ENCODE assay signal across 11 cellular contexts in the genomic region with DNA sequence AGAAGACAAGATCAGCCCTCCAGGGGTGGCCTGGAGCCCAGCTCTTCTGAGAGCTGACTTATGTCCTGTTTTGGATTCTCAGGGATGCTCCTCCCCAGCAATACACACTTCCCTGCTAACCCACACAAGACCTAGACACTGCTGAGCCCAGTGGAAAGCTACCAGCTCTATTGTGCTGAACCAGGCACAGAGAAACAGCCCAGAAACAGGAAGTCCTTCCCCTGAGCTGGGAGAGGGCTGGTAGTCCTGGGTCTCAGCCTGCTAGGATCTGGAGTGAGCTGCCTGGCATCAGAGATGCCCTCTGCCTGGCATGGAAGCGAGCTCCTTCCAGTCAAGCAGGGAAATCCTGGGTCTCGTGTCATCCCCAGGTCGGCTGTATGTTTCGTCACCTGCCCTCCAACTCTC. TPM values are rescaled to one million over a fixed set of nuclear protein-coding genes. Genes with fewer than 3 reads are reported as not detected.
DNase-seq lines count a peak whose midpoint lies in the region; ATAC-seq and TF ChIP-seq lines count a peak whose summit lies in the region.
"Had no signal": no experiment of that assay in that cellular context is flagged by ENCODE, and none has a peak within 500 bp of the region (broad histone marks: within the 10 kb centered on the region; RNA-seq: fewer than 3 reads in every experiment).

No MANE protein-coding gene starts in this region.

- peaks cover 34% of the 10 kb centered on the region for H3K4me1 ChIP-seq in testis
- H3K4me1 ChIP-seq in naive thymus-derived CD4-positive, alpha-beta T cell (ENCODE audit: control insufficient read depth in 2 of 2, insufficient read depth in 2 of 2, low read length in 2 of 2) = peaks cover 17 to 35% of the 10 kb centered on the region in 2 donors

- H3K4me3 ChIP-seq in fibroblast of villous mesenchyme (ENCODE audit: low read depth, low read length) = no peak overlapping the region
- no peak overlapping the region for H3K4me3 ChIP-seq in testis
- no peak overlapping the region for H3K4me3 ChIP-seq in naive thymus-derived CD4-positive, alpha-beta T cell (ENCODE audit: low read length)
- no peak overlapping the region for H3K4me3 ChIP-seq in H7 (ENCODE audit: insufficient read depth, low read depth, low read length)

- no peaks in the 10 kb centered on the region for H3K36me3 ChIP-seq in testis (ENCODE audit: low read depth, missing control alignments)
- no peaks in the 10 kb centered on the region for H3K36me3 ChIP-seq in naive thymus-derived CD4-positive, alpha-beta T cell (ENCODE audit: control insufficient read depth in 2 of 3, insufficient read depth in 3 of 3, low read length in 3 of 3)
- H3K36me3 ChIP-seq in H7 (replicated peaks; ENCODE audit: control insufficient read depth, insufficient read depth, low read length) = peaks cover 3% of the 10 kb centered on the region

- H3K4me3 Mint-ChIP-seq in activated T-cell treated with anti-CD3 and anti-CD28 coated beads, Interleukin-2, amount 50 U/mL, for 24 hours = peak overlapping the region; percentile 94
- H3K4me3 Mint-ChIP-seq in naive thymus-derived CD4-positive, alpha-beta T cell = peak overlapping the region in 5 of 10 donors; percentile 34 to 87 (median 73)

- TF ChIP-seq CTCF in VCaP (conservative IDR thresholded peaks at IDR 0.05) (no peak), fibroblast of villous mesenchyme (IDR thresholded peaks at IDR 0.05; ENCODE audit: insufficient read depth, low read depth, low read length) (no peak), testis (IDR thresholded peaks at IDR 0.05) (no peak)

- no peaks in the 10 kb centered on the region for H3K9me3 Mint-ChIP-seq in activated T-cell treated with anti-CD3 and anti-CD28 coated beads, Interleukin-2, amount 50 U/mL, for 24 hours
- H3K9me3 Mint-ChIP-seq in naive thymus-derived CD4-positive, alpha-beta T cell = peaks cover 0 to 1% (median 0%) of the 10 kb centered on the region in 11 donors

- no peak for ATAC-seq in naive thymus-derived CD4-positive, alpha-beta T cell
- ATAC-seq: PC-3 had no signal

- peaks cover 29% of the 10 kb centered on the region for H3K27me3 Mint-ChIP-seq in activated T-cell treated with anti-CD3 and anti-CD28 coated beads, Interleukin-2, amount 50 U/mL, for 24 hours
- H3K27me3 Mint-ChIP-seq in naive thymus-derived CD4-positive, alpha-beta T cell = peaks cover 0 to 53% (median 17%) of the 10 kb centered on the region in 5 donors

- POLR2A ChIA-PET in naive thymus-derived CD4-positive, alpha-beta T cell (lab: Charles Lee) = interaction anchor here (1.1 to 2.7 kb wide), 5 partner anchors 11 to 166 kb away, joined by 3 to 14 read pairs (median 5); partner anchors contain the start of gene MLF2

- peak overlapping the region; percentile 97; the same call in 1 of the 2 replicates for H3K27ac ChIP-seq in VCaP
- peak overlapping the region; percentile 16 to 66 for H3K27ac ChIP-seq in testis
- H3K27ac ChIP-seq in naive thymus-derived CD4-positive, alpha-beta T cell (ENCODE audit: low read depth, low read length) = no peak overlapping the region

- H3K9me3 ChIP-seq in testis = no peaks in the 10 kb centered on the region
- H3K9me3 ChIP-seq in naive thymus-derived CD4-positive, alpha-beta T cell (ENCODE audit: control insufficient read depth in 2 of 3, low read length in 3 of 3) = no peaks in the 10 kb centered on the region

- CTCF ChIA-PET in naive thymus-derived CD4-positive, alpha-beta T cell (lab: Charles Lee) = interaction anchor here (0.7 to 3.1 kb wide), 7 partner anchors 8 to 51 kb away, joined by 3 to 14 read pairs (median 4); partner anchors contain the start of gene MLF2

- WGBS in testis, 2 donors = 96 to 100% methylated on average over 1 to 4 of the region's 4 CpGs

- intact Hi-C loops in testis (cut with DNase I; ENCODE audit: low total_unique reads) = loop anchor here (10.0 kb wide), 1 partner anchor 54 kb away; the partner anchor contains the start of genes GPR162 and P3H3
- intact Hi-C loops in naive thymus-derived CD4-positive, alpha-beta T cell (cut with micrococcal nuclease) = no loop called here

- no peaks in the 10 kb centered on the region for H3K27me3 ChIP-seq in testis
- no peaks in the 10 kb centered on the region for H3K27me3 ChIP-seq in naive thymus-derived CD4-positive, alpha-beta T cell (ENCODE audit: control insufficient read depth in 2 of 2, insufficient read depth in 2 of 2, low read length in 2 of 2)
- H3K27me3 ChIP-seq in H7 (ENCODE audit: control insufficient read depth, insufficient read depth, low read length) = peaks cover 57% of the 10 kb centered on the region

- DNase-seq in activated T-cell treated with anti-CD3 and anti-CD28 coated beads, Interleukin-2, amount 50 U/mL, for 24 hours = no peak
- DNase-seq in activated T-cell treated with anti-CD3 and anti-CD28 coated beads for 4 hours (no peak), fibroblast of villous mesenchyme (ENCODE audit: low read depth) (peak; percentile 85), testis (peak; percentile 47), iPS-NIHi11 (ENCODE audit: low spot score) (no peak), H7 (no peak)
- no peak for DNase-seq in naive thymus-derived CD4-positive, alpha-beta T cell
- DNase-seq: MM.1S, naive B cell, PC-3 had no signal

- H3K27ac Mint-ChIP-seq in activated T-cell treated with anti-CD3 and anti-CD28 coated beads, Interleukin-2, amount 50 U/mL, for 24 hours = peak overlapping the region; percentile 93
- peak overlapping the region in 3 of 9 donors; percentile 65 to 91 (median 76) for H3K27ac Mint-ChIP-seq in naive thymus-derived CD4-positive, alpha-beta T cell
- H3K27ac Mint-ChIP-seq: naive B cell had no signal

- no peak for TF ChIP-seq POLR2A in testis (IDR thresholded peaks at IDR 0.05)

- H3K4me1 Mint-ChIP-seq in activated T-cell treated with anti-CD3 and anti-CD28 coated beads, Interleukin-2, amount 50 U/mL, for 24 hours (ENCODE audit: low read depth) = peaks cover 74% of the 10 kb centered on the region
- H3K4me1 Mint-ChIP-seq in naive thymus-derived CD4-positive, alpha-beta T cell = peaks cover 32 to 72% (median 45%) of the 10 kb centered on the region in 7 donors

- peaks cover 54% of the 10 kb centered on the region for H3K36me3 Mint-ChIP-seq in activated T-cell treated with anti-CD3 and anti-CD28 coated beads, Interleukin-2, amount 50 U/mL, for 24 hours (ENCODE audit: low read depth)
- H3K36me3 Mint-ChIP-seq in naive thymus-derived CD4-positive, alpha-beta T cell = peaks cover 0 to 13% (median 0%) of the 10 kb centered on the region in 5 donors

RNA-seq across cellular contexts. Expression of gene LAG3, which starts 1.2 kb away (rescaled TPM):
- total RNA-seq in fibroblast of villous mesenchyme (0.43 and 0.64 TPM in 2 replicates), testis (1 to 10 TPM; 4.1 to 7.1 TPM)
- polyA plus RNA-seq in testis (ENCODE audit: insufficient read depth, low read depth, low replicate concordance) = 6.3 TPM
- 10 to 100 TPM in 1 of 5 experiments, 1 to 10 TPM in 2, under 1 TPM in 2; 0.64 to 46.5 (median 1.7) TPM for total RNA-seq in naive thymus-derived CD4-positive, alpha-beta T cell
- under 1 TPM; 0.26 to 0.69 TPM for polyA plus RNA-seq in naive thymus-derived CD4-positive, alpha-beta T cell
- total RNA-seq in H7 (2014; rRNA removed; shearing (Covaris generic)) = 0.35 and 2.0 TPM in 2 replicates

RNA-seq across cellular contexts. Expression of gene PTMS, which starts 4.9 kb away (rescaled TPM):
- total RNA-seq in fibroblast of villous mesenchyme (150 and 167 TPM in 2 replicates), testis (10 to 100 TPM; 53.4 to 64.3 TPM)
- 185 TPM for polyA plus RNA-seq in testis (ENCODE audit: insufficient read depth, low read depth, low replicate concordance)
- 100 to 1,000 TPM in 1 of 5 experiments, 10 to 100 TPM in 1, 1 to 10 TPM in 3; 1.4 to 125 (median 3.5) TPM for total RNA-seq in naive thymus-derived CD4-positive, alpha-beta T cell
- not detected for polyA plus RNA-seq in naive thymus-derived CD4-positive, alpha-beta T cell
- 237 and 270 TPM in 2 replicates for total RNA-seq in H7 (2014; rRNA removed; shearing (Covaris generic))

RNA-seq across cellular contexts. Expression of gene MLF2, which starts 18.2 kb away (rescaled TPM):
- 160 and 229 TPM in 2 replicates for total RNA-seq in fibroblast of villous mesenchyme
- 100 to 1,000 TPM; 211 to 242 TPM for total RNA-seq in testis
- polyA plus RNA-seq in testis (ENCODE audit: insufficient read depth, low read depth, low replicate concordance) = 177 TPM
- 100 to 1,000 TPM in 3 of 5 experiments, 10 to 100 TPM in 2; 84.6 to 141 (median 117) TPM for total RNA-seq in naive thymus-derived CD4-positive, alpha-beta T cell
- polyA plus RNA-seq in naive thymus-derived CD4-positive, alpha-beta T cell = 100 to 1,000 TPM; 122 to 134 TPM
- total RNA-seq in H7 (2014; rRNA removed; shearing (Covaris generic)) = 293 and 322 TPM in 2 replicates

RNA-seq across cellular contexts. Expression of gene CD4, which starts 18.2 kb away (rescaled TPM):
- 1.7 and 1.9 TPM in 2 replicates for total RNA-seq in fibroblast of villous mesenchyme
- 1 to 10 TPM; 2.0 to 4.5 TPM for total RNA-seq in testis
- 22.2 TPM for polyA plus RNA-seq in testis (ENCODE audit: insufficient read depth, low read depth, low replicate concordance)
- 100 to 1,000 TPM; 164 to 267 (median 246) TPM for total RNA-seq in naive thymus-derived CD4-positive, alpha-beta T cell
- polyA plus RNA-seq in naive thymus-derived CD4-positive, alpha-beta T cell = 100 to 1,000 TPM; 364 to 576 TPM
- total RNA-seq in H7 (2014; rRNA removed; shearing (Covaris generic)) = 0.66 and 0.81 TPM in 2 replicates
- total RNA-seq: PC-3 had no signal

RNA-seq across cellular contexts. Expression of gene COPS7A, which starts 47.2 kb away (rescaled TPM):
- total RNA-seq in fibroblast of villous mesenchyme (71.8 and 79.9 TPM in 2 replicates), testis (10 to 100 TPM; 68.3 to 82.4 TPM)
- polyA plus RNA-seq in testis (ENCODE audit: insufficient read depth, low read depth, low replicate concordance) = 69.4 TPM
- 10 to 100 TPM; 21.9 to 38.7 (median 30.1) TPM for total RNA-seq in naive thymus-derived CD4-positive, alpha-beta T cell
- polyA plus RNA-seq in naive thymus-derived CD4-positive, alpha-beta T cell = 10 to 100 TPM; 43.0 to 48.0 TPM
- 72.1 and 77.6 TPM in 2 replicates for total RNA-seq in H7 (2014; rRNA removed; shearing (Covaris generic))

Comparison
In these comparisons a context has a peak if more than half of its experiments do, and no peak if none do; other contexts are left out.
1. DNase-seq: peak in fibroblast of villous mesenchyme (single experiment) and testis (single experiment); none in activated T-cell treated with anti-CD3 and anti-CD28 coated beads, Interleukin-2, amount 50 U/mL, for 24 hours (single experiment), activated T-cell treated with anti-CD3 and anti-CD28 coated beads for 4 hours (single experiment), iPS-NIHi11 (single experiment), naive thymus-derived CD4-positive, alpha-beta T cell (0 of 9) and H7 (single experiment).